Comparison of ENCODE assay signal across 8 cellular contexts in genomic region chr19:48470281-48470680, GRCh38. TPM values are rescaled to one million over a fixed set of nuclear protein-coding genes. Genes with fewer than 3 reads are reported as not detected.
A peak's percentile ranks its signal among the peaks of the same experiment; 100 is the strongest.
DNase-seq lines count a peak whose midpoint lies in the region; ATAC-seq and TF ChIP-seq lines count a peak whose summit lies in the region.

No MANE protein-coding gene starts in this region.

- peak overlapping the region; percentile 92 for H3K4me2 ChIP-seq in SK-N-SH

- H3K27ac Mint-ChIP-seq in activated naive CD8-positive, alpha-beta T cell: no peak overlapping the region
- H3K27ac Mint-ChIP-seq in immature natural killer cell: peak overlapping the region in 4 of 6 donors; percentile 3 to 76 (median 70)

- TF ChIP-seq CTCF in SK-N-SH (IDR thresholded peaks at IDR 0.05): no peak

- no peak overlapping the region for H3K27ac ChIP-seq in SK-N-SH (ENCODE audit: low read depth in 2 of 2, low read length in 1 of 2)
- H3K27ac ChIP-seq in stomach smooth muscle (ENCODE audit: low read length): peak overlapping the region; percentile 94

- POLR2A ChIA-PET in SK-N-SH (lab: Yijun Ruan, JAX): interaction anchor here (0.6 to 1.3 kb wide), 2 partner anchors 9 to 142 kb away, joined by 3 to 5 read pairs; no protein-coding TSS in a partner anchor

- H3K27me3 Mint-ChIP-seq in activated naive CD8-positive, alpha-beta T cell: no peaks in the 10 kb centered on the region
- peaks cover 2 to 13% (median 6%) of the 10 kb centered on the region in 3 donors for H3K27me3 Mint-ChIP-seq in immature natural killer cell (ENCODE audit: low read depth in 3 of 3)

- H3K36me3 ChIP-seq in SK-N-SH (replicated peaks in 1 of 2; ENCODE audit: control insufficient read depth in 1 of 2, insufficient read depth in 2 of 2, low read length in 1 of 2) (peaks cover 42 to 43% of the 10 kb centered on the region in 2 experiments), stomach smooth muscle (ENCODE audit: control insufficient read depth in 2 of 2, insufficient read depth in 2 of 2, low read length in 2 of 2) (peaks cover 39 to 42% of the 10 kb centered on the region in 2 donors)

- H3K9me2 ChIP-seq in SK-N-SH: no peaks in the 10 kb centered on the region

- H4K20me1 ChIP-seq in SK-N-SH (ENCODE audit: insufficient read depth): peaks cover 40% of the 10 kb centered on the region

- no peak for TF ChIP-seq EP300 in SK-N-SH (IDR thresholded peaks at IDR 0.05; ENCODE audit: borderline replicate concordance in 1 of 2, low read depth in 1 of 2, low read length in 1 of 2)

- H3K4me3 Mint-ChIP-seq in activated naive CD8-positive, alpha-beta T cell: peak overlapping the region; percentile 96
- peak overlapping the region; percentile 87 to 95 (median 94) for H3K4me3 Mint-ChIP-seq in immature natural killer cell

- H3K9me3 Mint-ChIP-seq in activated naive CD8-positive, alpha-beta T cell (ENCODE audit: low read depth): no peaks in the 10 kb centered on the region
- H3K9me3 Mint-ChIP-seq in immature natural killer cell: no peaks in the 10 kb centered on the region

- H3F3A ChIP-seq in SK-N-SH (replicated peaks; ENCODE audit: insufficient read depth): peaks cover 9% of the 10 kb centered on the region

- intact Hi-C loops in head of caudate nucleus (cut with DNase I): no loop called here

- H3K9ac ChIP-seq in SK-N-SH: peak overlapping the region; percentile 97
- H3K9ac ChIP-seq in stomach smooth muscle (ENCODE audit: low read length in 2 of 2): peak overlapping the region; percentile 72 to 87

- TF ChIP-seq RAD21 in SK-N-SH (IDR thresholded peaks at IDR 0.05; ENCODE audit: low read length): no peak

- H3K79me2 ChIP-seq in SK-N-SH (ENCODE audit: insufficient read depth): peaks cover 38% of the 10 kb centered on the region

- H3K27me3 ChIP-seq in SK-N-SH (ENCODE audit: insufficient read depth): no peaks in the 10 kb centered on the region
- H3K27me3 ChIP-seq in stomach smooth muscle (ENCODE audit: control insufficient read depth in 1 of 2, insufficient read depth in 2 of 2, low read length in 2 of 2): no peaks in the 10 kb centered on the region

- DNase-seq in SK-N-SH (no peak), immature natural killer cell (no peak), head of caudate nucleus (no peak), NCI-H2196 (lab: John Stamatoyannopoulos, UW; ENCODE audit: unreplicated experiment) (no peak)

- H3K4me3 ChIP-seq in SK-N-SH (ENCODE audit: low read depth in 2 of 2, low read length in 1 of 2) (peak overlapping the region; percentile 77 to 86), stomach smooth muscle (ENCODE audit: low read length in 2 of 2) (peak overlapping the region; percentile 85 to 87)

- WGBS in SK-N-SH (ENCODE audit: low lambda C conversion rate): 60% methylated on average over 15 of the region's 15 CpGs

- peaks cover 13% of the 10 kb centered on the region for H3K4me1 Mint-ChIP-seq in activated naive CD8-positive, alpha-beta T cell (ENCODE audit: low read depth)
- H3K4me1 Mint-ChIP-seq in immature natural killer cell: peaks cover 30 to 35% of the 10 kb centered on the region in 2 donors

- H3K4me1 ChIP-seq in SK-N-SH (ENCODE audit: control insufficient read depth in 1 of 2, insufficient read depth in 2 of 2, low read depth in 1 of 2, low read length in 1 of 2) (peaks cover 5 to 20% of the 10 kb centered on the region in 2 experiments; a peak in 3 of 4 replicates), stomach smooth muscle (ENCODE audit: control insufficient read depth, insufficient read depth, low read length) (peaks cover 16% of the 10 kb centered on the region)

- H3K36me3 Mint-ChIP-seq in activated naive CD8-positive, alpha-beta T cell: no peaks in the 10 kb centered on the region
- peaks cover 0 to 14% (median 4%) of the 10 kb centered on the region in 3 donors for H3K36me3 Mint-ChIP-seq in immature natural killer cell

- H3K9me3 ChIP-seq in SK-N-SH: no peaks in the 10 kb centered on the region
- no peaks in the 10 kb centered on the region for H3K9me3 ChIP-seq in stomach smooth muscle (ENCODE audit: control insufficient read depth in 2 of 2, low read length in 2 of 2)

- ATAC-seq in SK-N-SH treated with all-trans-retinoic acid at 6 μM for 48 hours (no peak), GM21723 (IDR thresholded peaks at IDR 0.05; ENCODE audit: unreplicated experiment) (no peak)

- CTCF ChIA-PET in SK-N-SH (lab: Yijun Ruan, JAX): interaction anchor here (0.9 to 2.0 kb wide), 5 partner anchors 19 to 138 kb away, joined by 3 to 9 read pairs (median 6); partner anchors contain the start of gene KDELR1

- no peak overlapping the region for H2AFZ ChIP-seq in SK-N-SH (ENCODE audit: low read depth)

TF ChIP-seq in SK-N-SH, 30 proteins besides CTCF, POLR2A, EP300 and RAD21 (continues in another document):
- TF ChIP-seq, protein P1, sequence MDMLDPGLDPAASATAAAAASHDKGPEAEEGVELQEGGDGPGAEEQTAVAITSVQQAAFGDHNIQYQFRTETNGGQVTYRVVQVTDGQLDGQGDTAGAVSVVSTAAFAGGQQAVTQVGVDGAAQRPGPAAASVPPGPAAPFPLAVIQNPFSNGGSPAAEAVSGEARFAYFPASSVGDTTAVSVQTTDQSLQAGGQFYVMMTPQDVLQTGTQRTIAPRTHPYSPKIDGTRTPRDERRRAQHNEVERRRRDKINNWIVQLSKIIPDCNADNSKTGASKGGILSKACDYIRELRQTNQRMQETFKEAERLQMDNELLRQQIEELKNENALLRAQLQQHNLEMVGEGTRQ (IDR thresholded peaks at IDR 0.05; ENCODE audit: borderline replicate concordance, low read depth, low read length): no peak
- TF ChIP-seq, protein P2, sequence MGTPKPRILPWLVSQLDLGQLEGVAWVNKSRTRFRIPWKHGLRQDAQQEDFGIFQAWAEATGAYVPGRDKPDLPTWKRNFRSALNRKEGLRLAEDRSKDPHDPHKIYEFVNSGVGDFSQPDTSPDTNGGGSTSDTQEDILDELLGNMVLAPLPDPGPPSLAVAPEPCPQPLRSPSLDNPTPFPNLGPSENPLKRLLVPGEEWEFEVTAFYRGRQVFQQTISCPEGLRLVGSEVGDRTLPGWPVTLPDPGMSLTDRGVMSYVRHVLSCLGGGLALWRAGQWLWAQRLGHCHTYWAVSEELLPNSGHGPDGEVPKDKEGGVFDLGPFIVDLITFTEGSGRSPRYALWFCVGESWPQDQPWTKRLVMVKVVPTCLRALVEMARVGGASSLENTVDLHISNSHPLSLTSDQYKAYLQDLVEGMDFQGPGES (IDR thresholded peaks at IDR 0.05; ENCODE audit: low read depth, low read length): no peak
- TF ChIP-seq SIN3A (IDR thresholded peaks at IDR 0.05; ENCODE audit: borderline replicate concordance, low read depth, low read length): no peak

TF ChIP-seq in SK-N-SH treated with all-trans-retinoic acid at 6 μM for 48 hours, 23 proteins besides CTCF, POLR2A, EP300 and RAD21 (continues in another document):
- TF ChIP-seq, protein P3, sequence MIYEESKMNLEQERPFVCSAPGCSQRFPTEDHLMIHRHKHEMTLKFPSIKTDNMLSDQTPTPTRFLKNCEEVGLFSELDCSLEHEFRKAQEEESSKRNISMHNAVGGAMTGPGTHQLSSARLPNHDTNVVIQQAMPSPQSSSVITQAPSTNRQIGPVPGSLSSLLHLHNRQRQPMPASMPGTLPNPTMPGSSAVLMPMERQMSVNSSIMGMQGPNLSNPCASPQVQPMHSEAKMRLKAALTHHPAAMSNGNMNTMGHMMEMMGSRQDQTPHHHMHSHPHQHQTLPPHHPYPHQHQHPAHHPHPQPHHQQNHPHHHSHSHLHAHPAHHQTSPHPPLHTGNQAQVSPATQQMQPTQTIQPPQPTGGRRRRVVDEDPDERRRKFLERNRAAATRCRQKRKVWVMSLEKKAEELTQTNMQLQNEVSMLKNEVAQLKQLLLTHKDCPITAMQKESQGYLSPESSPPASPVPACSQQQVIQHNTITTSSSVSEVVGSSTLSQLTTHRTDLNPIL (CRISPR knock-in tag; IDR thresholded peaks at IDR 0.05; ENCODE audit: low read depth): no peak
- no peak for TF ChIP-seq SNAI2 (CRISPR knock-in tag; IDR thresholded peaks at IDR 0.05)
- TF ChIP-seq PATZ1 (CRISPR knock-in tag; IDR thresholded peaks at IDR 0.05; ENCODE audit: borderline replicate concordance): no peak
- TF ChIP-seq ISL1 (CRISPR knock-in tag; IDR thresholded peaks at IDR 0.05): no peak
- no peak for TF ChIP-seq ZC3H10 (CRISPR knock-in tag; IDR thresholded peaks at IDR 0.05)

RNA-seq across cellular contexts. Expression of gene CYTH2, which starts 1.1 kb away (rescaled TPM):
- polyA plus RNA-seq in SK-N-SH (2012; rRNA removed) (69.5 and 77.6 TPM in 2 replicates), immature natural killer cell (10 to 100 TPM; 14.4 to 37.6 (median 29.6) TPM)
- 42.6 and 43.6 TPM in 2 replicates for polyA plus RNA-seq in SK-N-SH (2012; cell fraction: cytosol; rRNA removed)
- 308 and 364 TPM in 2 replicates for polyA plus RNA-seq in SK-N-SH (2012; cell fraction: nucleus; rRNA removed)

RNA-seq across cellular contexts. Expression of gene KCNJ14, which starts 14.9 kb away (rescaled TPM):
- polyA plus RNA-seq in SK-N-SH (2012; rRNA removed) (1.1 and 1.2 TPM in 2 replicates), immature natural killer cell (under 1 TPM in 2 of 3 donors, not detected in 1; 0.06 to 0.07 TPM)
- 0.54 and 0.93 TPM in 2 replicates for polyA plus RNA-seq in SK-N-SH (2012; cell fraction: cytosol; rRNA removed)
- 6.1 and 7.2 TPM in 2 replicates for polyA plus RNA-seq in SK-N-SH (2012; cell fraction: nucleus; rRNA removed)

RNA-seq across cellular contexts. Expression of gene GRWD1, which starts 24.5 kb away (rescaled TPM):
- 34.1 and 36.6 TPM in 2 replicates for polyA plus RNA-seq in SK-N-SH (2012; rRNA removed)
- 23.8 and 30.6 TPM in 2 replicates for polyA plus RNA-seq in SK-N-SH (2012; cell fraction: cytosol; rRNA removed)
- 29.1 and 29.6 TPM in 2 replicates for polyA plus RNA-seq in SK-N-SH (2012; cell fraction: nucleus; rRNA removed)
- polyA plus RNA-seq in immature natural killer cell: 10 to 100 TPM; 32.3 to 42.4 (median 34.6) TPM

RNA-seq across cellular contexts. Expression of gene LMTK3, which starts 41.4 kb away (rescaled TPM):
- 2.0 and 3.2 TPM in 2 replicates for polyA plus RNA-seq in SK-N-SH (2012; rRNA removed)
- 1.0 and 2.3 TPM in 2 replicates for polyA plus RNA-seq in SK-N-SH (2012; cell fraction: cytosol; rRNA removed)
- polyA plus RNA-seq in SK-N-SH (2012; cell fraction: nucleus; rRNA removed): 10.9 and 13.2 TPM in 2 replicates
- polyA plus RNA-seq in immature natural killer cell: not detected
